Comparison of ENCODE assay signal across 1 cellular context in genomic region chr7:47576031-47576908, GRCh38.
TF ChIP-seq lines count a peak whose summit lies in the region.

No MANE protein-coding gene starts in this region.

TF ChIP-seq in HepG2, 621 proteins besides CTCF, POLR2A, EP300 and RAD21 (continued from another document and continues in another):
- TF ChIP-seq ZFP90 (CRISPR knock-in tag; IDR thresholded peaks at IDR 0.05; ENCODE audit: borderline replicate concordance), result peak; percentile 30; the same call in 1 of the 2 replicates
- TF ChIP-seq POLR2G (IDR thresholded peaks at IDR 0.05; ENCODE audit: low read depth, low read length), result no peak; the same call in 1 of the 2 replicates
- no peak for TF ChIP-seq ZUFSP (CRISPR knock-in tag; IDR thresholded peaks at IDR 0.05; ENCODE audit: borderline replicate concordance)
- no peak for TF ChIP-seq RBAK (CRISPR knock-in tag; IDR thresholded peaks at IDR 0.05)
- TF ChIP-seq ZNF510 (CRISPR knock-in tag; IDR thresholded peaks at IDR 0.05; ENCODE audit: low read depth), result no peak
- TF ChIP-seq ZNF280B (CRISPR knock-in tag; IDR thresholded peaks at IDR 0.05; ENCODE audit: borderline replicate concordance), result no peak
- no peak for TF ChIP-seq ZNF672 (CRISPR knock-in tag; IDR thresholded peaks at IDR 0.05)
- TF ChIP-seq SETDB1 (CRISPR knock-in tag; IDR thresholded peaks at IDR 0.05; ENCODE audit: borderline replicate concordance), result no peak
- TF ChIP-seq HES4 (CRISPR knock-in tag; IDR thresholded peaks at IDR 0.05; ENCODE audit: borderline replicate concordance), result no peak
- 0 out of 2 replicates have a peak, but pooled peaks have one; percentile 29 for TF ChIP-seq HIVEP1 (CRISPR knock-in tag; IDR thresholded peaks at IDR 0.05)
- TF ChIP-seq FOXP4 (CRISPR knock-in tag; IDR thresholded peaks at IDR 0.05), result peak; percentile 70; the same call in 1 of the 2 replicates
- no peak for TF ChIP-seq ZNF749 (CRISPR knock-in tag; IDR thresholded peaks at IDR 0.05; ENCODE audit: borderline replicate concordance)
- TF ChIP-seq ZBTB46 (CRISPR knock-in tag; IDR thresholded peaks at IDR 0.05; ENCODE audit: borderline replicate concordance), result no peak
- TF ChIP-seq SRF (IDR thresholded peaks at IDR 0.05; ENCODE audit: low read depth, low read length), result no peak
- TF ChIP-seq ZNF589 (CRISPR knock-in tag; conservative IDR thresholded peaks at IDR 0.05), result no peak
- TF ChIP-seq ZNF616 (CRISPR knock-in tag; IDR thresholded peaks at IDR 0.05; ENCODE audit: low read depth), result no peak
- TF ChIP-seq SRSF9 (IDR thresholded peaks at IDR 0.05; ENCODE audit: borderline replicate concordance, insufficient read depth, low read depth, low read length, poor library complexity, severe bottlenecking), result no peak
- peak; percentile 67 for TF ChIP-seq MTA1 (CRISPR knock-in tag; IDR thresholded peaks at IDR 0.05; ENCODE audit: borderline replicate concordance)
- TF ChIP-seq XBP1 (CRISPR knock-in tag; IDR thresholded peaks at IDR 0.05), result no peak
- peak; percentile 44; the same call in 1 of the 2 replicates for TF ChIP-seq ZNF143 (CRISPR knock-in tag; IDR thresholded peaks at IDR 0.05)
- TF ChIP-seq NFIC (IDR thresholded peaks at IDR 0.05; ENCODE audit: low read length), result peak; percentile 86
- TF ChIP-seq GFI1 (CRISPR knock-in tag; IDR thresholded peaks at IDR 0.05; ENCODE audit: borderline replicate concordance), result peak; percentile 77; the same call in 1 of the 2 replicates
- no peak for TF ChIP-seq ZNF24 (IDR thresholded peaks at IDR 0.05)
- 0 out of 2 replicates have a peak, but pooled peaks have one; percentile 20 for TF ChIP-seq KDM6A (CRISPR knock-in tag; IDR thresholded peaks at IDR 0.05; ENCODE audit: low read depth)
- TF ChIP-seq CENPX (CRISPR knock-in tag; IDR thresholded peaks at IDR 0.05), result no peak
- TF ChIP-seq ZBTB34 (CRISPR knock-in tag; IDR thresholded peaks at IDR 0.05), result peak; percentile 83
- TF ChIP-seq SATB2 (CRISPR knock-in tag; IDR thresholded peaks at IDR 0.05), result no peak
- TF ChIP-seq DDIT3 (CRISPR knock-in tag; IDR thresholded peaks at IDR 0.05), result no peak
- no peak for TF ChIP-seq NFE2 (CRISPR knock-in tag; IDR thresholded peaks at IDR 0.05)
- 0 out of 2 replicates have a peak, but pooled peaks have one; percentile 40 for TF ChIP-seq SPEN (CRISPR knock-in tag; IDR thresholded peaks at IDR 0.05; ENCODE audit: low read depth)
- peak; percentile 44; the same call in 1 of the 2 replicates for TF ChIP-seq ARID3A (IDR thresholded peaks at IDR 0.05; ENCODE audit: low read depth, low read length)
- peak; percentile 69 for TF ChIP-seq TARDBP (CRISPR knock-in tag; IDR thresholded peaks at IDR 0.05)
- TF ChIP-seq ZNF704 (CRISPR knock-in tag; IDR thresholded peaks at IDR 0.05; ENCODE audit: borderline replicate concordance), result no peak
- no peak for TF ChIP-seq CEBPZ (IDR thresholded peaks at IDR 0.05; ENCODE audit: low read length)
- peak; percentile 78 for TF ChIP-seq ZFP91 (CRISPR knock-in tag; IDR thresholded peaks at IDR 0.05; ENCODE audit: borderline replicate concordance)
- no peak for TF ChIP-seq TBL1XR1 (IDR thresholded peaks at IDR 0.05; ENCODE audit: borderline replicate concordance, low read length, partially characterized antibody)
- TF ChIP-seq HDAC6 (IDR thresholded peaks at IDR 0.05; ENCODE audit: low read depth, low read length), result no peak
- TF ChIP-seq ZFY (CRISPR knock-in tag; IDR thresholded peaks at IDR 0.05), result peak; percentile 48
- 0 out of 2 replicates have a peak, but pooled peaks have one; percentile 51 for TF ChIP-seq FOXJ3 (CRISPR knock-in tag; IDR thresholded peaks at IDR 0.05; ENCODE audit: borderline replicate concordance)
- no peak for TF ChIP-seq ZNF850 (CRISPR knock-in tag; conservative IDR thresholded peaks at IDR 0.05)
- peak; percentile 87 for TF ChIP-seq SALL1 (CRISPR knock-in tag; IDR thresholded peaks at IDR 0.05)
- TF ChIP-seq ZFP1 (CRISPR knock-in tag; IDR thresholded peaks at IDR 0.05), result no peak
- TF ChIP-seq ZNF136 (CRISPR knock-in tag; IDR thresholded peaks at IDR 0.05; ENCODE audit: low read depth), result no peak
- no peak for TF ChIP-seq ZNF33B (CRISPR knock-in tag; IDR thresholded peaks at IDR 0.05)
- TF ChIP-seq DR1 (CRISPR knock-in tag; IDR thresholded peaks at IDR 0.05), result no peak
